In genomic region chr6:133227344-133227743, GRCh38 we compare ENCODE assay signal across 27 cellular contexts.
"Had no signal": no experiment of that assay in that cellular context is flagged by ENCODE, and none has a peak within 500 bp of the region (broad histone marks: within the 10 kb centered on the region; RNA-seq: fewer than 3 reads in every experiment).

No MANE protein-coding gene starts in this region.

- DNase-seq: activated CD4-positive, alpha-beta T cell treated with anti-CD3 and anti-CD28 coated beads, Interleukin-2, amount 10 ng/mL, durations not matched to agents 7 days and 5 days; activated CD4-positive, alpha-beta T cell treated with anti-CD3 and anti-CD28 coated beads, Interleukin-2, amount 50 U/mL, for 48 hours; activated CD4-positive, CD25-positive, alpha-beta regulatory T cell; activated CD8-positive, alpha-beta T cell treated with anti-CD3 and anti-CD28 coated beads, Interleukin-2, amount 10 ng/mL, durations not matched to agents 7 days and 5 days; activated gamma-delta T cell; activated naive CD4-positive, alpha-beta T cell treated with Interleukin-2 at 50 U/mL for 16 hours; activated naive CD8-positive, alpha-beta T cell treated with anti-CD3 and anti-CD28 coated beads, Interleukin-2, amount 10 ng/mL, durations not matched to agents 7 days and 5 days; activated T-cell treated with anti-CD3 and anti-CD28 coated beads, Interleukin-2, amount 50 U/mL, for 24 hours; amygdala; colonic mucosa; Kasumi-1; KG1; MG63; NCI-H1048; NCI-H1436; NCI-H187; NCI-H2029 treated with DMSO at 0.1 percent for 48 hours; NCI-H226; NCI-H446 treated with DMSO at 0.1 percent for 48 hours; NCI-H774; SHP77; SJCRH30; T1000; WERI-Rb-1 had no signal

- H3K4me1 ChIP-seq: ascending aorta, colonic mucosa, SJCRH30 had no signal

- H3K27ac ChIP-seq: ascending aorta, cardiac muscle cell, colonic mucosa, SJCRH30, SK-N-MC, WERI-Rb-1 had no signal

- H3K4me3 ChIP-seq: ascending aorta, cardiac muscle cell, colonic mucosa, MG63, SJCRH30, SK-N-MC had no signal

- H3K36me3 ChIP-seq: ascending aorta, cardiac muscle cell, colonic mucosa, MG63, SJCRH30, WERI-Rb-1 had no signal

- H3K9me3 ChIP-seq: ascending aorta, colonic mucosa, MG63, SJCRH30 had no signal
